ENCODE assay signal across 37 cellular contexts in the genomic region with DNA sequence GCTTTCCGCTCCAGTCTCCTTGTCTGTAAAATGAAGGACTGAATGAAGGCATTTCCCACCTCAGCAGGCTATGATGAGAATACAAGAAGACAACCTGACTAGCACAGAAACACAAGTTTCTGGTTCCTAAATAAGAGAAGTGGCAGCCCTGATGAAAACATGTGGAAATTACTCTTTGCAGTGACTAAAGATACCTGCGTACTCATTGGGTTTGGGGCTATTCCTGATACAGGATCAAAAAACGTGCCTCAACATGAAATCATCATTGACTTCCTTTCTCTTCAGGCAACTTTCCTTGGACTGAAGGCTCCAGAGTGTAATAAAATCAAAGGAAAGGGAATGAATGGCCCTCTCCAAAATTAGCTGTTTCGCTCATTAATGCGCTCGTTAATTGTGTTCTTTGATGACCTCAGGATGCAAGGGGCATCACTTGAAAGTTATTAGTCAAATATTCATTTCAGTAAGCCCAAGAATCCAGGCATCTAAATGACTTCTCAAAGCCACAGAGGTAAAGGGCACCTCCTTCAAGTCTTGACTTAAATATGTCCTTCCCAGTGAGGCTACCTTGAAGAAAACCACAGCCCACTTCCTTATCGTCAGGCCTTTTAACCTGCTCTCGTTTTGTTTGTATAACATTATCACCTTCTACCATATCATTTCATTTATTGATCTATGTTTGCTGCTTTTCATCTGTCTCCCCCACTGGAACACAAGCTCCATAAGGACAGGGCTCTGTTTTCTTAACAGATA.
"Had no signal": no experiment of that assay in that cellular context is flagged by ENCODE, and none has a peak within 500 bp of the region (broad histone marks: within the 10 kb centered on the region; RNA-seq: fewer than 3 reads in every experiment).

No MANE protein-coding gene starts in this region.

- H3K4me3 Mint-ChIP-seq: activated CD4-positive, alpha-beta T cell treated with anti-CD3 and anti-CD28 coated beads for 36 hours; activated CD4-positive, alpha-beta T cell treated with anti-CD3 and anti-CD28 coated beads, Interleukin-2, amount 10 ng/mL, durations not matched to agents 7 days and 5 days; activated CD8-positive, alpha-beta memory T cell treated with anti-CD3 and anti-CD28 coated beads, Interleukin-2, amount 10 ng/mL, durations not matched to agents 7 days and 5 days; activated T-cell treated with anti-CD3 and anti-CD28 coated beads, Interleukin-2, amount 50 U/mL, for 72 hours; activated T-helper 17 cell treated with anti-CD3 and anti-CD28 coated beads, Interleukin-2, amount 50 U/mL, for 72 hours; T-helper 1 cell treated with Interleukin-12 subunit alpha and Interleukin-12 subunit beta and Interleukin-4 antibody, amounts not matched to agents 30 μg/mL and 1 μg/mL, for 36 hours; T-helper 2 cell treated with Interferon-gamma antibody and Interleukin-4, amounts not matched to agents 5 μg/mL and 100 μg/mL, for 36 hours; WTC11 had no signal

- H3K27me3 ChIP-seq: adrenal gland, body of pancreas, Peyer's patch, SJSA1 had no signal

- ATAC-seq: activated CD4-positive, alpha-beta T cell treated with anti-CD3 and anti-CD28 coated beads for 36 hours; activated CD4-positive, CD25-positive, alpha-beta regulatory T cell treated with anti-CD3 and anti-CD28 coated beads, Interleukin-2, amount 50 U/mL, for 24 hours; activated CD8-positive, alpha-beta memory T cell treated with anti-CD3 and anti-CD28 coated beads, Interleukin-2, amount 10 ng/mL, durations not matched to agents 7 days and 5 days; activated T-cell treated with anti-CD3 and anti-CD28 coated beads, Interleukin-2, amount 50 U/mL, for 72 hours; activated T-helper 17 cell treated with anti-CD3 and anti-CD28 coated beads, Interleukin-2, amount 50 U/mL, for 72 hours; body of pancreas; PC-3; WTC11 had no signal

- H3K4me2 ChIP-seq: KMS-11, SK-N-SH had no signal

- H3K4me3 ChIP-seq: adrenal gland, body of pancreas, Peyer's patch, SJSA1 had no signal

- H3K27ac Mint-ChIP-seq: activated CD4-positive, alpha-beta T cell treated with anti-CD3 and anti-CD28 coated beads for 36 hours; activated CD4-positive, alpha-beta T cell treated with anti-CD3 and anti-CD28 coated beads, Interleukin-2, amount 10 ng/mL, durations not matched to agents 7 days and 5 days; activated CD8-positive, alpha-beta memory T cell treated with anti-CD3 and anti-CD28 coated beads, Interleukin-2, amount 10 ng/mL, durations not matched to agents 7 days and 5 days; activated T-cell treated with anti-CD3 and anti-CD28 coated beads, Interleukin-2, amount 50 U/mL, for 72 hours; activated T-helper 17 cell treated with anti-CD3 and anti-CD28 coated beads, Interleukin-2, amount 50 U/mL, for 72 hours; T-helper 1 cell treated with Interleukin-12 subunit alpha and Interleukin-12 subunit beta and Interleukin-4 antibody, amounts not matched to agents 30 μg/mL and 1 μg/mL, for 36 hours; T-helper 2 cell treated with Interferon-gamma antibody and Interleukin-4, amounts not matched to agents 5 μg/mL and 100 μg/mL, for 36 hours had no signal

- H3K9me2 ChIP-seq: SK-N-SH had no signal

- H3K9me3 Mint-ChIP-seq: activated CD4-positive, alpha-beta T cell treated with anti-CD3 and anti-CD28 coated beads, Interleukin-2, amount 10 ng/mL, durations not matched to agents 7 days and 5 days; activated T-cell treated with anti-CD3 and anti-CD28 coated beads, Interleukin-2, amount 50 U/mL, for 72 hours; activated T-helper 17 cell treated with anti-CD3 and anti-CD28 coated beads, Interleukin-2, amount 50 U/mL, for 72 hours; T-helper 1 cell treated with Interleukin-12 subunit alpha and Interleukin-12 subunit beta and Interleukin-4 antibody, amounts not matched to agents 30 μg/mL and 1 μg/mL, for 36 hours; T-helper 2 cell treated with Interferon-gamma antibody and Interleukin-4, amounts not matched to agents 5 μg/mL and 100 μg/mL, for 36 hours; WTC11 had no signal

- H3K36me3 ChIP-seq: adrenal gland, Peyer's patch, SJSA1 had no signal

- FAIRE-seq: astrocyte, TTC549 had no signal

- H3K9me3 ChIP-seq: adrenal gland, body of pancreas, Peyer's patch, SJSA1, SK-N-SH had no signal

- DNase-seq: activated CD4-positive, alpha-beta T cell treated with anti-CD3 and anti-CD28 coated beads for 36 hours; activated CD4-positive, alpha-beta T cell treated with anti-CD3 and anti-CD28 coated beads, Interleukin-2, amount 10 ng/mL, durations not matched to agents 7 days and 5 days; activated CD4-positive, alpha-beta T cell treated with anti-CD3 and anti-CD28 coated beads, Interleukin-2, amount 50 U/mL, for 48 hours; activated CD8-positive, alpha-beta memory T cell treated with anti-CD3 and anti-CD28 coated beads for 24 hours; activated CD8-positive, alpha-beta memory T cell treated with anti-CD3 and anti-CD28 coated beads, Interleukin-2, amount 10 ng/mL, durations not matched to agents 7 days and 5 days; activated CD8-positive, alpha-beta memory T cell treated with anti-CD3 and anti-CD28 coated beads, Interleukin-2, amount 50 U/mL, for 48 hours; activated effector memory CD4-positive, alpha-beta T cell treated with anti-CD3 and anti-CD28 coated beads, Interleukin-2, amount 50 U/mL, for 16 hours; activated naive CD4-positive, alpha-beta T cell; activated naive CD4-positive, alpha-beta T cell treated with anti-CD3 and anti-CD28 coated beads, Interleukin-2, amount 50 U/mL, for 16 hours; activated T-cell treated with anti-CD3 and anti-CD28 coated beads, Interleukin-2, amount 50 U/mL, for 72 hours; adrenal gland; body of pancreas; central memory CD4-positive, alpha-beta T cell; NCI-H1105; NCI-H1417 treated with DMSO at 0.1 percent for 48 hours; NCI-H187 treated with DMSO at 0.1 percent for 48 hours; NCI-H2081; NCI-H2171 treated with DMSO at 0.1 percent for 48 hours; NCI-H2227 treated with DMSO at 0.1 percent for 48 hours; NCI-H446; NCI-H510A treated with DMSO at 0.1 percent for 48 hours; NCI-H69; NCI-H82; PC-3; Peyer's patch; RPMI8226; SHP77 treated with DMSO at 0.1 percent for 48 hours; SK-N-SH had no signal

- H3K4me1 Mint-ChIP-seq: activated CD4-positive, alpha-beta T cell treated with anti-CD3 and anti-CD28 coated beads for 36 hours; activated T-helper 17 cell treated with anti-CD3 and anti-CD28 coated beads, Interleukin-2, amount 50 U/mL, for 72 hours had no signal

- H3K27me3 Mint-ChIP-seq: activated CD4-positive, alpha-beta T cell treated with anti-CD3 and anti-CD28 coated beads, Interleukin-2, amount 10 ng/mL, durations not matched to agents 7 days and 5 days; activated CD8-positive, alpha-beta memory T cell treated with anti-CD3 and anti-CD28 coated beads, Interleukin-2, amount 10 ng/mL, durations not matched to agents 7 days and 5 days; activated T-helper 17 cell treated with anti-CD3 and anti-CD28 coated beads, Interleukin-2, amount 50 U/mL, for 72 hours had no signal

- H3K4me1 ChIP-seq: adrenal gland, Peyer's patch, SJSA1 had no signal

- H3K9ac ChIP-seq: KMS-11, SK-N-SH had no signal

- H3K27ac ChIP-seq: adrenal gland, body of pancreas, KMS-11, Peyer's patch, SJSA1 had no signal
